In the genomic region with DNA sequence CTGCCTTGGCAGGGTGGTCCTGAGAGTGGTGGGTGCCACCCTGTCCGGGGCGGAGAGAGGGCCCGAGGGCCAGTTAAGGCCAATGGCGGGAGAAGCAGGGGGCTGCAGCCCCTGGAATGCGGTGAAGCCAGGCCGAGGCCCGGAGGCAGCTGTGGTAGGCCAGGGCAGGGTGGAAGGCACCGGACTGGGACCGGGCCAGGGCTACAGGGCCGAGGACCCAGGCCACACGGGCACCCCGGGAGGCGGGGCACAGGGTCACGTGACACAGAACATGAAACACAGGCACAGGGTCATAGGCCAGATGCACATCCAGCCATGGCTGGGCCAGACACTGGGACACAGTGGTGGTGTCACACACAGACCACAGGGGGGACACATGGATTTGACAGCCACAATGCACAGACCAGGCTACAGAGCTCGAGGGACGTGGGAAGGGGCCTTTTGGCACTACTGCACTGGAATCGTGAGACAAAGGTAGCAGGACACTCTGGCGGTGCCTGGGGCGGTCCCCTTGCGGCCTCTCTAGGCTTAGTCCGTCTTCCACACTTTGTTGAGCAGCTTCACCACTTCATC, we compare ENCODE assay signal across 17 cellular contexts. TPM values are rescaled to one million over a fixed set of nuclear protein-coding genes. Genes with fewer than 3 reads are reported as not detected.
DNase-seq lines count a peak whose midpoint lies in the region; ATAC-seq and TF ChIP-seq lines count a peak whose summit lies in the region.
"Had no signal": no experiment of that assay in that cellular context is flagged by ENCODE, and none has a peak within 500 bp of the region (broad histone marks: within the 10 kb centered on the region; RNA-seq: fewer than 3 reads in every experiment).

No MANE protein-coding gene starts in this region.

- intact Hi-C loops in MCF 10A (cut with micrococcal nuclease) = loop anchor here (5.0 kb wide), 1 partner anchor 272 kb away; the partner anchor contains the start of gene C22orf39
- intact Hi-C loops in breast epithelium (cut with DNase I; ENCODE audit: low total_unique reads) = loop anchor here (5.0 kb wide), 1 partner anchor 1268 kb away; no protein-coding TSS in a partner anchor
- intact Hi-C loops in stomach (cut with DNase I; ENCODE audit: low total_unique reads) = no loop called here

- no peak for TF ChIP-seq POLR2A in breast epithelium (IDR thresholded peaks at IDR 0.05)
- TF ChIP-seq POLR2A in stomach (IDR thresholded peaks at IDR 0.05) = no peak

- no peaks in the 10 kb centered on the region for H3K27me3 Mint-ChIP-seq in MCF 10A (ENCODE audit: insufficient read depth, unreplicated experiment)

- H3K9me3 Mint-ChIP-seq in MCF 10A (ENCODE audit: unreplicated experiment) = no peaks in the 10 kb centered on the region

- peaks cover 20% of the 10 kb centered on the region for H3K36me3 Mint-ChIP-seq in MCF 10A (ENCODE audit: insufficient read depth, unreplicated experiment)

- POLR2A ChIA-PET in MCF 10A (lab: Yijun Ruan, JAX) = interaction anchor here (0.8 to 1.6 kb wide), 2 partner anchors 21 to 390 kb away, joined by 4 to 5 read pairs; no protein-coding TSS in a partner anchor

- peak overlapping the region; percentile 57 for H3K27ac Mint-ChIP-seq in MCF 10A (ENCODE audit: low read depth, unreplicated experiment)

- H3K4me1 Mint-ChIP-seq in MCF 10A (ENCODE audit: insufficient read depth, unreplicated experiment) = peaks cover 40% of the 10 kb centered on the region

- no peaks in the 10 kb centered on the region for H3K36me3 ChIP-seq in breast epithelium
- H3K36me3 ChIP-seq in RWPE2 (ENCODE audit: low read depth) = peaks cover 21% of the 10 kb centered on the region
- peaks cover 0 to 14% (median 6%) of the 10 kb centered on the region in 5 donors for H3K36me3 ChIP-seq in subcutaneous abdominal adipose tissue (ENCODE audit: control insufficient read depth in 5 of 5, insufficient read depth in 5 of 5, low read length in 5 of 5)
- H3K36me3 ChIP-seq in stomach = peaks cover 0 to 4% (median 2%) of the 10 kb centered on the region in 4 donors
- H3K36me3 ChIP-seq: prostate gland had no signal

- H3K27ac ChIP-seq in breast epithelium (peak overlapping the region in 1 of 2 donors; percentile 15), RWPE2 (ENCODE audit: poor library complexity, severe bottlenecking) (peak overlapping the region; percentile 75), epithelial cell of prostate (peak overlapping the region; percentile 59), subcutaneous abdominal adipose tissue (ENCODE audit: low read depth, low read length) (peak overlapping the region; percentile 37), stomach (peak overlapping the region in 1 of 5 donors; percentile 8)
- H3K27ac ChIP-seq: prostate gland had no signal

- CTCF ChIA-PET in MCF 10A (lab: Yijun Ruan, JAX) = interaction anchor here (0.6 to 0.7 kb wide), 3 partner anchors 110 to 175 kb away, joined by 3 to 4 read pairs (median 3); no protein-coding TSS in a partner anchor

- TSS peak; percentile 35 for BruUV-seq in MCF 10A (replicated peaks; lab: Mats Ljungman, UMichigan)

- H3K27me3 ChIP-seq in breast epithelium = no peaks in the 10 kb centered on the region
- no peaks in the 10 kb centered on the region for H3K27me3 ChIP-seq in RWPE2 (ENCODE audit: insufficient read depth, poor library complexity, severe bottlenecking)
- H3K27me3 ChIP-seq in subcutaneous abdominal adipose tissue (ENCODE audit: control insufficient read depth in 5 of 5, insufficient read depth in 4 of 5, low read length in 5 of 5) = no peaks in the 10 kb centered on the region
- H3K27me3 ChIP-seq in stomach = no peaks in the 10 kb centered on the region
- H3K27me3 ChIP-seq: adrenal gland, Peyer's patch had no signal

- H3K4me3 Mint-ChIP-seq in MCF 10A (ENCODE audit: unreplicated experiment) = peak overlapping the region; percentile 75

- ATAC-seq in RWPE2 (ENCODE audit: low read depth) = no peak
- ATAC-seq in HG02610 (IDR thresholded peaks at IDR 0.05; ENCODE audit: unreplicated experiment) = no peak

- H3K4me1 ChIP-seq in breast epithelium = peaks cover 12 to 40% of the 10 kb centered on the region in 2 donors
- peaks cover 18% of the 10 kb centered on the region for H3K4me1 ChIP-seq in RWPE2 (ENCODE audit: insufficient read depth, poor library complexity, severe bottlenecking)
- peaks cover 24 to 86% (median 76%) of the 10 kb centered on the region in 5 donors for H3K4me1 ChIP-seq in subcutaneous abdominal adipose tissue (ENCODE audit: control insufficient read depth in 5 of 5, insufficient read depth in 5 of 5, low read length in 5 of 5)
- peaks cover 61 to 78% (median 76%) of the 10 kb centered on the region in 4 donors for H3K4me1 ChIP-seq in stomach

- TF ChIP-seq EP300 in stomach (IDR thresholded peaks at IDR 0.05) = no peak

- DNase-seq in MCF 10A (ENCODE audit: unreplicated experiment) (no peak), breast epithelium (ENCODE audit: low spot score in 2 of 2) (no peak), RWPE2 (ENCODE audit: low spot score) (no peak), epithelial cell of prostate (ENCODE audit: low read depth, low spot score) (no peak), GM20000 (ENCODE audit: low spot score) (no peak), stomach (no peak)
- DNase-seq: effector memory CD4-positive, alpha-beta T cell; glutamatergic neuron; GOT3; Kasumi-1; Peyer's patch; stimulated activated CD4-positive, alpha-beta T cell treated with anti-CD3 and anti-CD28 coated beads, Interleukin-4, amount 100 ng/mL, for 24 hours had no signal

- H3K4me3 ChIP-seq in breast epithelium (no peak overlapping the region), RWPE2 (ENCODE audit: severe bottlenecking) (no peak overlapping the region), subcutaneous abdominal adipose tissue (ENCODE audit: low read depth in 1 of 5, low read length in 5 of 5) (no peak overlapping the region), stomach (no peak overlapping the region)
- H3K4me3 ChIP-seq: adrenal gland, Peyer's patch, prostate gland had no signal

- WGBS in stomach, 5 donors = 68 to 78% (median 74%) methylated on average over 11 to 21 of the region's 21 CpGs

- TF ChIP-seq CTCF in MCF 10A (IDR thresholded peaks at IDR 0.05; ENCODE audit: unreplicated experiment) (no peak), breast epithelium (IDR thresholded peaks at IDR 0.05) (no peak), RWPE2 (IDR thresholded peaks at IDR 0.05; ENCODE audit: poor library complexity, severe bottlenecking) (no peak), GM20000 (IDR thresholded peaks at IDR 0.05; ENCODE audit: extremely low read depth, missing control alignments) (no peak), stomach (IDR thresholded peaks at IDR 0.05) (no peak)

- H3K9me3 ChIP-seq in breast epithelium = no peaks in the 10 kb centered on the region
- no peaks in the 10 kb centered on the region for H3K9me3 ChIP-seq in RWPE2 (ENCODE audit: severe bottlenecking)
- H3K9me3 ChIP-seq in subcutaneous abdominal adipose tissue (ENCODE audit: control insufficient read depth in 5 of 5, low read length in 5 of 5) = no peaks in the 10 kb centered on the region
- H3K9me3 ChIP-seq in stomach = no peaks in the 10 kb centered on the region
- H3K9me3 ChIP-seq: adrenal gland, Peyer's patch, prostate gland had no signal

- no peak overlapping the region for H3K9ac ChIP-seq in subcutaneous abdominal adipose tissue (ENCODE audit: low read length in 5 of 5)

RNA-seq across cellular contexts. Expression of gene SLC25A1, which starts 2.8 kb away (rescaled TPM):
- total RNA-seq in MCF 10A (2022) (41.0 and 53.9 TPM in 2 replicates), breast epithelium (100 to 1,000 TPM in 1 of 3 donors, 10 to 100 TPM in 2; 49.2 to 140 (median 50.2) TPM), stomach (100 to 1,000 TPM in 2 of 5 donors, 10 to 100 TPM in 2, 1 to 10 TPM in 1; 1.2 to 165 (median 41.3) TPM)
- polyA plus RNA-seq in stomach = 10 to 100 TPM; 31.8 to 69.1 (median 67.2) TPM

RNA-seq across cellular contexts. Expression of gene GSC2, which starts 25.6 kb away (rescaled TPM):
- total RNA-seq in MCF 10A (2022) (not detected in 2 replicates), breast epithelium (not detected), stomach (not detected)
- polyA plus RNA-seq in stomach = not detected
- total RNA-seq: adrenal gland, Peyer's patch had no signal
- polyA plus RNA-seq: adrenal gland had no signal

RNA-seq across cellular contexts. Expression of gene ESS2, which starts 31.2 kb away (rescaled TPM):
- total RNA-seq in MCF 10A (2022) (12.4 and 18.1 TPM in 2 replicates), breast epithelium (10 to 100 TPM; 12.2 to 17.7 (median 13.8) TPM), stomach (1 to 10 TPM in 4 of 5 donors, not detected in 1; 1.4 to 9.4 (median 7.9) TPM)
- polyA plus RNA-seq in stomach = 10 to 100 TPM; 13.3 to 18.5 (median 16.4) TPM

RNA-seq across cellular contexts. Expression of gene TSSK2, which starts 44.6 kb away (rescaled TPM):
- total RNA-seq in MCF 10A (2022) = not detected in 2 replicates
- total RNA-seq in breast epithelium = not detected
- total RNA-seq in stomach = not detected
- under 1 TPM in 1 of 3 donors, not detected in 2; 0.08 TPM for polyA plus RNA-seq in stomach
- total RNA-seq: adrenal gland, lower leg skin had no signal

RNA-seq across cellular contexts. Expression of gene DGCR2, which starts 53.5 kb away (rescaled TPM):
- 41.2 and 50.1 TPM in 2 replicates for total RNA-seq in MCF 10A (2022)
- 10 to 100 TPM; 36.8 to 58.4 (median 42.9) TPM for total RNA-seq in breast epithelium
- 10 to 100 TPM; 11.1 to 75.3 (median 50.9) TPM for total RNA-seq in stomach
- polyA plus RNA-seq in stomach = 10 to 100 TPM in 2 of 3 donors, 1 to 10 TPM in 1; 5.0 to 22.2 (median 15.2) TPM
